ENCODE assay signal across 24 cellular contexts in the genomic region with DNA sequence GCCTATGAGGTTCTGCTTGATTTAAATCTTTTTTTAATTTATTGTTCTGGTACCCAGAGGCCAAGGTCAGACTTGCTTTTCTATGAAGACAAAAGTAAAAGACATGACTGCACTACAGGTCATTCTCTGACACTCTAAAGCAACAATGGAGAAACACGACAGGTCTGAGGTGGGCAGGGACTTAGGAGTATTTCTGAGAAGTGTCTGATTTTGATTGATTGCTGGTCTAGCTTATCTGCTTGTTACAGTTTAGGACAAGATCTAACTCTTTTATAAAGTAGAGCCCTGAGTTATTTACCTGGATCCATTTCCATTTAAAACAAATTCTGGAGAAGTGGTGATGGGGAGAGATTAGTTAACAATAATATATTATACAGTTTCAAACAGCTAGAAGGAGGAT.
DNase-seq lines count a peak whose midpoint lies in the region; ATAC-seq, FAIRE-seq and TF ChIP-seq lines count a peak whose summit lies in the region.
"Had no signal": no experiment of that assay in that cellular context is flagged by ENCODE, and none has a peak within 500 bp of the region (broad histone marks: within the 10 kb centered on the region; RNA-seq: fewer than 3 reads in every experiment).

No MANE protein-coding gene starts in this region.

- no TSS peak for BruUV-seq in K562 (replicated peaks; lab: Mats Ljungman, UMichigan)

- H3K9me1 ChIP-seq in K562 (ENCODE audit: control insufficient read depth, insufficient read depth, low read length) = no peaks in the 10 kb centered on the region

- FAIRE-seq in K562 (lab: Jason Lieb, UNC) (no peak), GM12891 (lab: Jason Lieb, UNC) (no peak)
- FAIRE-seq: A549, GM12892, GM19239, H1 had no signal

- no peaks in the 10 kb centered on the region for H4K20me1 ChIP-seq in K562 (replicated peaks; ENCODE audit: control insufficient read depth, insufficient read depth, low read length)

- TF ChIP-seq POLR2A in heart left ventricle (IDR thresholded peaks at IDR 0.05) (no peak), K562 (conservative IDR thresholded peaks at IDR 0.05) (no peak), GM12891 (IDR thresholded peaks at IDR 0.05; ENCODE audit: low read depth, low read length) (no peak)

- H3K27ac ChIP-seq in left ventricle myocardium inferior (replicated peaks) = peak overlapping the region; percentile 30
- H3K27ac ChIP-seq in heart left ventricle = peak overlapping the region in 1 of 12 donors; percentile 25
- H3K27ac ChIP-seq in K562 (ENCODE audit: extremely low read depth, low read depth, low read length) = no peak overlapping the region
- H3K27ac ChIP-seq in parathyroid adenoma = no peak overlapping the region
- H3K27ac ChIP-seq: A549, C4-2B, GM23248 had no signal

- no peak overlapping the region for H3K4me3 ChIP-seq in left ventricle myocardium inferior
- no peak overlapping the region for H3K4me3 ChIP-seq in heart left ventricle
- no peak overlapping the region for H3K4me3 ChIP-seq in K562
- no peak overlapping the region for H3K4me3 ChIP-seq in parathyroid adenoma (ENCODE audit: low read depth, low read length)
- H3K4me3 ChIP-seq: A549, GM23248 had no signal

- H2AFZ ChIP-seq in K562 (ENCODE audit: low read depth, low read length) (no peak overlapping the region), parathyroid adenoma (no peak overlapping the region)
- H2AFZ ChIP-seq: GM23248 had no signal

- H3K4me2 ChIP-seq in K562 (ENCODE audit: insufficient read depth, low read length) (no peak overlapping the region), parathyroid adenoma (ENCODE audit: low read length) (peak overlapping the region; percentile 4)
- H3K4me2 ChIP-seq: A549 had no signal

- no peak overlapping the region for H3K9ac ChIP-seq in K562 (ENCODE audit: insufficient read depth in 1 of 2, low read depth in 2 of 2, low read length in 2 of 2)
- H3K9ac ChIP-seq in parathyroid adenoma = no peak overlapping the region
- H3K9ac ChIP-seq: GM23248 had no signal

- POLR2A ChIA-PET in K562 (lab: Yijun Ruan, JAX) = interaction anchor here (1.5 kb wide), 1 partner anchor 9 kb away, joined by 3 read pairs; no protein-coding TSS in a partner anchor

- TF ChIP-seq EP300 in K562 (IDR thresholded peaks at IDR 0.05; ENCODE audit: low read length) = peak; percentile 15; the same call in 1 of the 2 replicates

- in situ Hi-C loops in K562 (cut with MboI) = no loop called here

- H3K4me1 ChIP-seq in left ventricle myocardium inferior (peaks cover 4% of the 10 kb centered on the region), heart left ventricle (peaks cover 0 to 11% (median 0%) of the 10 kb centered on the region in 12 donors), K562 (replicated peaks in 1 of 2; ENCODE audit: control insufficient read depth in 2 of 2, insufficient read depth in 2 of 2, low read length in 2 of 2) (peaks cover 0 to 12% of the 10 kb centered on the region in 2 experiments; a peak in 3 of 5 replicates), parathyroid adenoma (no peaks in the 10 kb centered on the region)
- H3K4me1 ChIP-seq: A549, BE2C had no signal

- CTCF ChIA-PET in K562 (lab: Yijun Ruan, JAX; ENCODE audit: low intra/inter-chr PET ratio) = no interaction called here

- TF ChIP-seq CTCF in left ventricle myocardium inferior (IDR thresholded peaks at IDR 0.05; ENCODE audit: borderline replicate concordance) = no peak
- TF ChIP-seq CTCF in heart left ventricle (IDR thresholded peaks at IDR 0.05) = no peak
- no peak for TF ChIP-seq CTCF in K562 (IDR thresholded peaks at IDR 0.05 in 2 of 3, conservative IDR thresholded peaks at IDR 0.05 in 1 of 3; ENCODE audit: insufficient read depth in 2 of 3, low read depth in 1 of 3, low read length in 3 of 3)
- TF ChIP-seq CTCF in parathyroid adenoma (IDR thresholded peaks at IDR 0.05) = no peak

- H3K27me3 ChIP-seq in left ventricle myocardium inferior (ENCODE audit: low read depth) (no peaks in the 10 kb centered on the region), heart left ventricle (no peaks in the 10 kb centered on the region), K562 (ENCODE audit: control insufficient read depth in 2 of 2, insufficient read depth in 2 of 2, low read length in 2 of 2) (no peaks in the 10 kb centered on the region), parathyroid adenoma (ENCODE audit: control insufficient read depth, insufficient read depth, low read length) (no peaks in the 10 kb centered on the region)
- H3K27me3 ChIP-seq: BE2C had no signal

- whole genome bisulfite sequencing in heart left ventricle, 4 donors = 66 to 86% (median 70%) methylated on average over 1 of the region's 1 CpG
- WGBS in K562 (ENCODE audit: insufficient coverage, low coverage, missing lambda C conversion rate) = 9% methylated on average over 1 of the region's 1 CpG

- TF ChIP-seq RAD21 in K562 (CRISPR knock-in tag; conservative IDR thresholded peaks at IDR 0.05 in 1 of 2, IDR thresholded peaks at IDR 0.05 in 1 of 2) = no peak

- no peaks in the 10 kb centered on the region for H3K9me3 ChIP-seq in left ventricle myocardium inferior (replicated peaks)
- no peaks in the 10 kb centered on the region for H3K9me3 ChIP-seq in heart left ventricle
- no peaks in the 10 kb centered on the region for H3K9me3 ChIP-seq in K562 (replicated peaks; ENCODE audit: control insufficient read depth, insufficient read depth, low read depth, low read length)
- no peaks in the 10 kb centered on the region for H3K9me3 ChIP-seq in parathyroid adenoma (ENCODE audit: control insufficient read depth, low read length)
- H3K9me3 ChIP-seq: A549, BE2C, Caco-2 had no signal

- no peak for DNase-seq in left ventricle myocardium inferior
- no peak for DNase-seq in heart left ventricle
- DNase-seq in K562 (ENCODE audit: extremely low read depth in 1 of 4, low spot score in 3 of 4) = peak in 1 of 4 experiments; percentile 56
- no peak for DNase-seq in GM12891 (ENCODE audit: insufficient read length, low spot score)
- DNase-seq: 8988T; ACHN; AML-193; BE2C; Caco-2; CD4-positive, CD25-positive, alpha-beta regulatory T cell; CD8-positive, alpha-beta T cell; DMS153; EL; GDM1; GM23248; H7; HCEC 1CT had no signal

- H3K79me2 ChIP-seq in K562 (ENCODE audit: control insufficient read depth, insufficient read depth, low read length) (no peaks in the 10 kb centered on the region), parathyroid adenoma (no peaks in the 10 kb centered on the region)

- intact Hi-C loops in left ventricle myocardium inferior (cut with micrococcal nuclease) = no loop called here
- intact Hi-C loops in heart left ventricle (cut with DNase I) = no loop called here
- intact Hi-C loops in K562 (cut with micrococcal nuclease) = no loop called here

- H3K36me3 ChIP-seq in left ventricle myocardium inferior = no peaks in the 10 kb centered on the region
- H3K36me3 ChIP-seq in heart left ventricle = no peaks in the 10 kb centered on the region
- no peaks in the 10 kb centered on the region for H3K36me3 ChIP-seq in K562 (ENCODE audit: control insufficient read depth, insufficient read depth, low read length)
- H3K36me3 ChIP-seq in parathyroid adenoma (ENCODE audit: control insufficient read depth, insufficient read depth, low read length) = no peaks in the 10 kb centered on the region
- H3K36me3 ChIP-seq: BE2C had no signal

- ATAC-seq in heart left ventricle (no peak), K562 (peak; percentile 65), GM19023 (IDR thresholded peaks at IDR 0.05; ENCODE audit: unreplicated experiment) (no peak)
- ATAC-seq: A549; CD8-positive, alpha-beta T cell had no signal

TF ChIP-seq in K562, 482 proteins besides CTCF, POLR2A, EP300 and RAD21 (continues in another document):
- TF ChIP-seq BACH1 (tag; IDR thresholded peaks at IDR 0.05) (no peak), MEIS2 (IDR thresholded peaks at IDR 0.05; ENCODE audit: partially characterized antibody) (peak; percentile 98), HDAC1 (IDR thresholded peaks at IDR 0.05) (no peak), STAT5A (IDR thresholded peaks at IDR 0.05; ENCODE audit: borderline replicate concordance, low read length) (peak; percentile 74), CBFB (CRISPR knock-in tag; IDR thresholded peaks at IDR 0.05) (no peak), ZNF586 (CRISPR knock-in tag; conservative IDR thresholded peaks at IDR 0.05) (no peak), ARID1B (IDR thresholded peaks at IDR 0.05) (peak; percentile 56; the same call in 1 of the 2 replicates), TAL1 (IDR thresholded peaks at IDR 0.05) (peak; percentile 8; the same call in 1 of the 2 replicates), SRSF7 (optimal IDR thresholded peaks at IDR 0.05; ENCODE audit: low read depth, low read length) (no peak)
- TF ChIP-seq, protein P1, sequence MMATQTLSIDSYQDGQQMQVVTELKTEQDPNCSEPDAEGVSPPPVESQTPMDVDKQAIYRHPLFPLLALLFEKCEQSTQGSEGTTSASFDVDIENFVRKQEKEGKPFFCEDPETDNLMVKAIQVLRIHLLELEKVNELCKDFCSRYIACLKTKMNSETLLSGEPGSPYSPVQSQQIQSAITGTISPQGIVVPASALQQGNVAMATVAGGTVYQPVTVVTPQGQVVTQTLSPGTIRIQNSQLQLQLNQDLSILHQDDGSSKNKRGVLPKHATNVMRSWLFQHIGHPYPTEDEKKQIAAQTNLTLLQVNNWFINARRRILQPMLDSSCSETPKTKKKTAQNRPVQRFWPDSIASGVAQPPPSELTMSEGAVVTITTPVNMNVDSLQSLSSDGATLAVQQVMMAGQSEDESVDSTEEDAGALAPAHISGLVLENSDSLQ (IDR thresholded peaks at IDR 0.05) = peak; percentile 95

TF ChIP-seq in GM12891, 5 proteins besides CTCF, POLR2A, EP300 and RAD21:
- TF ChIP-seq POU2F2 (IDR thresholded peaks at IDR 0.05; ENCODE audit: low read depth, low read length) = no peak
